ENCODE assay signal across 8 cellular contexts in the genomic region with DNA sequence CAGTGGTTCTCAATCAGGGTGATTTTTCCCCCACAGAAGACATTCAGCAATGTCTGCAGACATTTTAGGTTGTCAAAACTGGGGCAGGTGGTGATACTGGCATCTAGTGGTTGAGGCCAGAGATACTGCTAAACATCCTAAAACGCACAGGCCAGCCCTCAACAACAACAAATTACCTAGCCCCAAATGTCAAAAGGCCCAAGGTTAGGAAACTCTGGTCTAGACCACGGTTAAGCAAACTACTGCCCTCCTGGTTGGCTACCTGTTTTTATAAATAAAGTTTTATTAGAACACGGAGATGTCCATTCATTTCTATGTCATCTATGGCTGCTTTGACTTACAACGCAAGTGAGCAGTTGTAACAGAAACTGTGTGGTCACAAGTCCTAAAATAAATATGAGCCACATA.
DNase-seq lines count a peak whose midpoint lies in the region; ATAC-seq and TF ChIP-seq lines count a peak whose summit lies in the region.

No MANE protein-coding gene starts in this region.

- no peak overlapping the region for H3K9ac ChIP-seq in OCI-LY3 (ENCODE audit: low read length)

- H3K27ac ChIP-seq in OCI-LY3 (ENCODE audit: low read length), result no peak overlapping the region

- H3K4me3 ChIP-seq in BE2C (ENCODE audit: low read depth, low read length) (no peak overlapping the region), OCI-LY3 (ENCODE audit: low read length) (no peak overlapping the region), fibroblast of villous mesenchyme (ENCODE audit: low read depth, low read length) (no peak overlapping the region)

- H2AFZ ChIP-seq in OCI-LY3 (ENCODE audit: low read depth, low read length), result no peak overlapping the region

- H3K4me2 ChIP-seq in OCI-LY3 (ENCODE audit: low read length), result peak overlapping the region; percentile 33

- no peaks in the 10 kb centered on the region for H3K27me3 ChIP-seq in BE2C
- H3K27me3 ChIP-seq in OCI-LY3 (ENCODE audit: low read depth, low read length), result peaks cover 14% of the 10 kb centered on the region

- peak; percentile 59 for DNase-seq in BE2C
- peak; percentile 66 to 74 for DNase-seq in activated T-cell treated with anti-CD3 and anti-CD28 coated beads, Interleukin-2, amount 50 U/mL, for 48 hours
- peak; percentile 62 for DNase-seq in fibroblast of villous mesenchyme (ENCODE audit: low read depth)
- DNase-seq in retina, result peak; percentile 10
- no peak for DNase-seq in NCI-H1048 (lab: John Stamatoyannopoulos, UW)

- no peaks in the 10 kb centered on the region for H4K20me1 ChIP-seq in OCI-LY3 (ENCODE audit: insufficient read depth, low read length)

- H3K9me3 ChIP-seq in BE2C (no peaks in the 10 kb centered on the region), OCI-LY3 (ENCODE audit: insufficient read depth, low read length) (no peaks in the 10 kb centered on the region)

- no peaks in the 10 kb centered on the region for H3K79me2 ChIP-seq in OCI-LY3 (ENCODE audit: low read length)

- ATAC-seq in GM19025 (IDR thresholded peaks at IDR 0.05; ENCODE audit: low read depth, unreplicated experiment) (peak; percentile 71), HG03175 (IDR thresholded peaks at IDR 0.05; ENCODE audit: unreplicated experiment) (peak; percentile 79)

- H3K36me3 ChIP-seq in BE2C, result no peaks in the 10 kb centered on the region; the same call in 1 of the 2 replicates
- no peaks in the 10 kb centered on the region for H3K36me3 ChIP-seq in OCI-LY3 (replicated peaks; ENCODE audit: low read depth, low read length)

- H3K4me1 ChIP-seq in BE2C (peaks cover 12% of the 10 kb centered on the region), OCI-LY3 (ENCODE audit: low read length) (peaks cover 23% of the 10 kb centered on the region)

- peak; percentile 92 for TF ChIP-seq CTCF in BE2C (IDR thresholded peaks at IDR 0.05; ENCODE audit: low read depth, low read length)
- peak; percentile 87 for TF ChIP-seq CTCF in OCI-LY3 (IDR thresholded peaks at IDR 0.05; ENCODE audit: low read depth, low read length)
- TF ChIP-seq CTCF in fibroblast of villous mesenchyme (IDR thresholded peaks at IDR 0.05; ENCODE audit: insufficient read depth, low read depth, low read length), result peak; percentile 79
